ENCODE assay signal across 31 cellular contexts in genomic region chr2:176409671-176410070, GRCh38.
"Had no signal": no experiment of that assay in that cellular context is flagged by ENCODE, and none has a peak within 500 bp of the region (broad histone marks: within the 10 kb centered on the region; RNA-seq: fewer than 3 reads in every experiment).

No MANE protein-coding gene starts in this region.

- H3K4me1 Mint-ChIP-seq: activated naive CD4-positive, alpha-beta T cell treated with anti-CD3 and anti-CD28 coated beads, Interleukin-2, amount 50 U/mL, for 24 hours; brain; central memory CD8-positive, alpha-beta T cell; T-helper 17 cell had no signal

- H3K4me3 ChIP-seq: ascending aorta, Peyer's patch, SJSA1 had no signal

- H3K27ac Mint-ChIP-seq: activated CD8-positive, alpha-beta T cell treated with anti-CD3 and anti-CD28 coated beads, Interleukin-2, amount 10 ng/mL, durations not matched to agents 7 days and 5 days; activated naive CD4-positive, alpha-beta T cell treated with anti-CD3 and anti-CD28 coated beads, Interleukin-2, amount 50 U/mL, for 24 hours; activated T-helper 1 cell treated with anti-CD3 and anti-CD28 coated beads, Interleukin-12 subunit alpha, Interleukin-12 subunit beta, Interleukin-2, Interleukin-4 antibody, amounts not matched to agents 30 ng/mL and 10 ng/mL and 1 ng/mL, durations not matched to agents 14 hours and 24 hours and 36 hours; brain; T-helper 17 cell; WTC11 had no signal

- H3K9me3 Mint-ChIP-seq: activated naive CD4-positive, alpha-beta T cell treated with anti-CD3 and anti-CD28 coated beads, Interleukin-2, amount 50 U/mL, for 24 hours; activated T-helper 1 cell treated with anti-CD3 and anti-CD28 coated beads, Interleukin-12 subunit alpha, Interleukin-12 subunit beta, Interleukin-2, Interleukin-4 antibody, amounts not matched to agents 30 ng/mL and 10 ng/mL and 1 ng/mL, durations not matched to agents 14 hours and 24 hours and 36 hours; brain; central memory CD8-positive, alpha-beta T cell; WTC11 had no signal

- H3K9me3 ChIP-seq: ascending aorta, Peyer's patch, SJSA1 had no signal

- ATAC-seq: activated CD8-positive, alpha-beta T cell treated with anti-CD3 and anti-CD28 coated beads, Interleukin-2, amount 10 ng/mL, durations not matched to agents 7 days and 5 days; T-helper 17 cell; WTC11 had no signal

- H3K27ac ChIP-seq: ascending aorta, Peyer's patch, SJSA1 had no signal

- H3K36me3 ChIP-seq: ascending aorta, Peyer's patch, SJSA1 had no signal

- H3K4me1 ChIP-seq: ascending aorta, Peyer's patch, SJSA1 had no signal

- H3K27me3 ChIP-seq: ascending aorta, Peyer's patch, SJSA1 had no signal

- DNase-seq: activated CD4-positive, alpha-beta T cell treated with anti-CD3 and anti-CD28 coated beads for 48 hours; activated CD4-positive, alpha-beta T cell treated with anti-CD3 and anti-CD28 coated beads, Interleukin-2, amount 50 U/mL, for 4 hours; activated CD4-positive, CD25-positive, alpha-beta regulatory T cell treated with anti-CD3 and anti-CD28 coated beads, Interleukin-2, amount 50 U/mL, for 72 hours; activated CD8-positive, alpha-beta memory T cell treated with anti-CD3 and anti-CD28 coated beads, Interleukin-2, amount 50 U/mL, for 48 hours; activated CD8-positive, alpha-beta T cell treated with anti-CD3 and anti-CD28 coated beads, Interleukin-2, amount 10 ng/mL, durations not matched to agents 7 days and 5 days; activated effector memory CD4-positive, alpha-beta T cell treated with Interleukin-2 at 50 U/mL for 16 hours; activated naive CD4-positive, alpha-beta T cell; activated T-cell treated with anti-CD3 and anti-CD28 coated beads, Interleukin-2, amount 50 U/mL, for 1 hour; amniotic stem cell; KBM-7; NCI-H1105; NCI-H1436; NCI-H1694 treated with DMSO at 0.1 percent for 48 hours; NCI-H2029 treated with DMSO at 0.1 percent for 48 hours; NCI-H345; NCI-H510A; NCI-H526 treated with DMSO at 0.1 percent for 48 hours; NCI-H82; NK-92 treated with Interleukin-12 subunit alpha and Interleukin-12 subunit beta, amount 100 ng/mL, for 24 hours; OCI-M1; Peyer's patch; SHP77; T-helper 17 cell; T-helper 9 cell had no signal

- H3K36me3 Mint-ChIP-seq: activated naive CD4-positive, alpha-beta T cell treated with anti-CD3 and anti-CD28 coated beads, Interleukin-2, amount 50 U/mL, for 24 hours; brain; WTC11 had no signal

- H3K4me3 Mint-ChIP-seq: activated CD8-positive, alpha-beta T cell treated with anti-CD3 and anti-CD28 coated beads, Interleukin-2, amount 10 ng/mL, durations not matched to agents 7 days and 5 days; activated naive CD4-positive, alpha-beta T cell treated with anti-CD3 and anti-CD28 coated beads, Interleukin-2, amount 50 U/mL, for 24 hours; activated T-helper 1 cell treated with anti-CD3 and anti-CD28 coated beads, Interleukin-12 subunit alpha, Interleukin-12 subunit beta, Interleukin-2, Interleukin-4 antibody, amounts not matched to agents 30 ng/mL and 10 ng/mL and 1 ng/mL, durations not matched to agents 14 hours and 24 hours and 36 hours; brain; central memory CD8-positive, alpha-beta T cell; T-helper 17 cell; WTC11 had no signal
